ENCODE assay signal across 20 cellular contexts in genomic region chr4:141518222-141518621, GRCh38.
"Had no signal": no experiment of that assay in that cellular context is flagged by ENCODE, and none has a peak within 500 bp of the region (broad histone marks: within the 10 kb centered on the region; RNA-seq: fewer than 3 reads in every experiment).

No MANE protein-coding gene starts in this region.

- H3K9me3 ChIP-seq: SJSA1 had no signal

- H3K4me1 ChIP-seq: SJSA1 had no signal

- H3K4me2 ChIP-seq: KMS-11 had no signal

- H3K4me3 ChIP-seq: SJSA1, SK-N-MC had no signal

- H3K9ac ChIP-seq: KMS-11 had no signal

- H3K36me3 ChIP-seq: SJSA1 had no signal

- H3K27ac ChIP-seq: KMS-11, SJSA1, SK-N-MC had no signal

- H3K27me3 ChIP-seq: SJSA1 had no signal

- DNase-seq: Kasumi-1, MM.1S, NCI-H1092 treated with DMSO at 0.1 percent for 48 hours, NCI-H1436, NCI-H187, NCI-H2029, NCI-H2081 treated with DMSO at 0.1 percent for 48 hours, NCI-H2171, NCI-H226, NCI-H446, NCI-H510A, NCI-H524 treated with DMSO at 0.1 percent for 48 hours, NCI-H69, NCI-H774, Right ventricle myocardium superior, RPMI8226, SIG-M5 had no signal
